ENCODE assay signal across 1 cellular context in the genomic region with DNA sequence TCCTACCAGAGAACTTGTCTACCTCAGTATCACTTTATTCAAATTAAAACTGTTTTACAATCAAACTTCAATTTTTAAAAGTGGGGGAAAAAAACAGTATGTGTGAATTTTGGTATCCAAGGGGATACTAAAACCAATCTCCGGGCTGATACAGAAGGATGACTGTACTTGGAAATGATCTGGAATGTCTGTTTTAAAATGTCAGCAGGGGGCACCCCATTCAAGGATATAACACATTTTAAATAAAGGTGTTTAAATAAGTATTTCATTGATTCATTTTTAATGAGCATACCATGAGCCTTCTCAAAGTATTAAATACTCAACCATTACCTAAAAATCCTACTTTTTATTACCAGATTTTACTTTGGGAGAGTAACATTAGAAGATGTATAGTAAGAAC.
TF ChIP-seq lines count a peak whose summit lies in the region.

No MANE protein-coding gene starts in this region.

TF ChIP-seq in GM23338, 12 proteins besides CTCF, POLR2A, EP300 and RAD21 (continued from another document):
- TF ChIP-seq, protein P1, sequence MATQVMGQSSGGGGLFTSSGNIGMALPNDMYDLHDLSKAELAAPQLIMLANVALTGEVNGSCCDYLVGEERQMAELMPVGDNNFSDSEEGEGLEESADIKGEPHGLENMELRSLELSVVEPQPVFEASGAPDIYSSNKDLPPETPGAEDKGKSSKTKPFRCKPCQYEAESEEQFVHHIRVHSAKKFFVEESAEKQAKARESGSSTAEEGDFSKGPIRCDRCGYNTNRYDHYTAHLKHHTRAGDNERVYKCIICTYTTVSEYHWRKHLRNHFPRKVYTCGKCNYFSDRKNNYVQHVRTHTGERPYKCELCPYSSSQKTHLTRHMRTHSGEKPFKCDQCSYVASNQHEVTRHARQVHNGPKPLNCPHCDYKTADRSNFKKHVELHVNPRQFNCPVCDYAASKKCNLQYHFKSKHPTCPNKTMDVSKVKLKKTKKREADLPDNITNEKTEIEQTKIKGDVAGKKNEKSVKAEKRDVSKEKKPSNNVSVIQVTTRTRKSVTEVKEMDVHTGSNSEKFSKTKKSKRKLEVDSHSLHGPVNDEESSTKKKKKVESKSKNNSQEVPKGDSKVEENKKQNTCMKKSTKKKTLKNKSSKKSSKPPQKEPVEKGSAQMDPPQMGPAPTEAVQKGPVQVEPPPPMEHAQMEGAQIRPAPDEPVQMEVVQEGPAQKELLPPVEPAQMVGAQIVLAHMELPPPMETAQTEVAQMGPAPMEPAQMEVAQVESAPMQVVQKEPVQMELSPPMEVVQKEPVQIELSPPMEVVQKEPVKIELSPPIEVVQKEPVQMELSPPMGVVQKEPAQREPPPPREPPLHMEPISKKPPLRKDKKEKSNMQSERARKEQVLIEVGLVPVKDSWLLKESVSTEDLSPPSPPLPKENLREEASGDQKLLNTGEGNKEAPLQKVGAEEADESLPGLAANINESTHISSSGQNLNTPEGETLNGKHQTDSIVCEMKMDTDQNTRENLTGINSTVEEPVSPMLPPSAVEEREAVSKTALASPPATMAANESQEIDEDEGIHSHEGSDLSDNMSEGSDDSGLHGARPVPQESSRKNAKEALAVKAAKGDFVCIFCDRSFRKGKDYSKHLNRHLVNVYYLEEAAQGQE (IDR thresholded peaks at IDR 0.05; ENCODE audit: unreplicated experiment): no peak
- TF ChIP-seq POLR2AphosphoS5 (IDR thresholded peaks at IDR 0.05; ENCODE audit: low read depth) (no peak), EZH2phosphoT487 (IDR thresholded peaks at IDR 0.05; ENCODE audit: unreplicated experiment) (no peak)
TF ChIP-seq in GM23338: peak in this region for 0.
